33 cellular contexts compared by ENCODE assay signal in the genomic region with DNA sequence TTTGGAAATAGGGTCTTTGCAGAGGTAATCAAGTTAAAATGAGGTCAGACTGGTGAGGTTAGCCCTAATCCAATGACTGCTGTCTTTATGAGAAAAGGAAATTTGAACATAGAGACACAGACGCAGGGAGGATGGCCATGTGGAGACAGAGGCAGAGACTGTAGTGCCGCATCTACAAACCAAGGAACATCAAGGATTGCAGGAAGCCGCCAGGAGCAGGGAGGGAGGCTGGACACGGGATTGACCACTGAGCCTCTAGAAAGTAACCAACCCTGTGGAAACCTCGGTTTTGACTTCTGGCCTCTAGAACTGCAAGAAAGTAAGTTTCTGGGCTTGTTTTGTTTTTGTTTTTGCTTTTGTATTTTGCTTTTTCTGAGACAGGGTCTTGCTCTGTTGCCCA.
"Had no signal": no experiment of that assay in that cellular context is flagged by ENCODE, and none has a peak within 500 bp of the region (broad histone marks: within the 10 kb centered on the region; RNA-seq: fewer than 3 reads in every experiment).

No MANE protein-coding gene starts in this region.

- H3K27me3 ChIP-seq: adrenal gland, body of pancreas, cardiac muscle cell, colonic mucosa had no signal

- DNase-seq: activated CD4-positive, alpha-beta memory T cell treated with anti-CD3 and anti-CD28 coated beads for 36 hours; activated CD4-positive, alpha-beta T cell treated with anti-CD3 and anti-CD28 coated beads for 36 hours; activated CD4-positive, CD25-positive, alpha-beta regulatory T cell; activated CD4-positive, CD25-positive, alpha-beta regulatory T cell treated with anti-CD3 and anti-CD28 coated beads, Interleukin-2, amount 50 U/mL, for 72 hours; activated CD8-positive, alpha-beta memory T cell treated with anti-CD3 and anti-CD28 coated beads, Interleukin-2, amount 10 ng/mL, durations not matched to agents 7 days and 5 days; activated CD8-positive, alpha-beta memory T cell treated with anti-CD3 and anti-CD28 coated beads, Interleukin-2, amount 50 U/mL, for 4 hours; activated CD8-positive, alpha-beta T cell treated with anti-CD3 and anti-CD28 coated beads, Interleukin-2, amount 10 ng/mL, durations not matched to agents 7 days and 5 days; activated effector memory CD4-positive, alpha-beta T cell treated with anti-CD3 and anti-CD28 coated beads, Interleukin-2, amount 50 U/mL, for 16 hours; activated naive CD4-positive, alpha-beta T cell treated with anti-CD3 and anti-CD28 coated beads for 36 hours; activated naive CD8-positive, alpha-beta T cell treated with anti-CD3 and anti-CD28 coated beads for 36 hours; activated naive CD8-positive, alpha-beta T cell treated with anti-CD3 and anti-CD28 coated beads, Interleukin-2, amount 50 U/mL, for 24 hours; activated T-cell treated with anti-CD3 and anti-CD28 coated beads, Interleukin-2, amount 50 U/mL, for 1 hour; activated T-cell treated with anti-CD3 and anti-CD28 coated beads, Interleukin-2, amount 50 U/mL, for 48 hours; adrenal gland; amygdala; aorta; body of pancreas; central memory CD4-positive, alpha-beta T cell; cerebellar nuclear complex; colonic mucosa; effector CD8-positive, alpha-beta T cell; T-helper 1 cell; T-helper 17 cell; T1000 had no signal

- H3K27me3 Mint-ChIP-seq: activated CD4-positive, alpha-beta memory T cell treated with anti-CD3 and anti-CD28 coated beads for 36 hours; activated CD4-positive, alpha-beta T cell treated with anti-CD3 and anti-CD28 coated beads for 36 hours; activated CD4-positive, alpha-beta T cell treated with anti-CD3 and anti-CD28 coated beads, Interleukin-2, amount 10 ng/mL, durations not matched to agents 24 days and 14 days; activated CD8-positive, alpha-beta memory T cell treated with anti-CD3 and anti-CD28 coated beads, Interleukin-2, amount 10 ng/mL, durations not matched to agents 7 days and 5 days; activated naive CD4-positive, alpha-beta T cell treated with anti-CD3 and anti-CD28 coated beads, Interleukin-2, amount 50 U/mL, for 24 hours; activated naive CD8-positive, alpha-beta T cell treated with anti-CD3 and anti-CD28 coated beads for 36 hours; activated naive CD8-positive, alpha-beta T cell treated with anti-CD3 and anti-CD28 coated beads, Interleukin-2, amount 50 U/mL, for 24 hours; T-helper 17 cell had no signal

- FAIRE-seq: endothelial cell of umbilical vein, frontal cortex had no signal

- H3K27ac ChIP-seq: adrenal gland, body of pancreas, cardiac muscle cell, colonic mucosa, epithelial cell of prostate had no signal

- H3K36me3 Mint-ChIP-seq: activated CD4-positive, alpha-beta memory T cell treated with anti-CD3 and anti-CD28 coated beads for 36 hours; activated CD8-positive, alpha-beta memory T cell treated with anti-CD3 and anti-CD28 coated beads, Interleukin-2, amount 10 ng/mL, durations not matched to agents 7 days and 5 days; activated naive CD4-positive, alpha-beta T cell treated with anti-CD3 and anti-CD28 coated beads, Interleukin-2, amount 50 U/mL, for 24 hours; activated naive CD8-positive, alpha-beta T cell treated with anti-CD3 and anti-CD28 coated beads for 36 hours had no signal

- H3K4me3 ChIP-seq: adrenal gland, body of pancreas, cardiac muscle cell, colonic mucosa had no signal

- H3K9me3 ChIP-seq: adrenal gland, body of pancreas, colonic mucosa had no signal

- H3K4me3 Mint-ChIP-seq: activated CD4-positive, alpha-beta memory T cell treated with anti-CD3 and anti-CD28 coated beads for 36 hours; activated CD4-positive, alpha-beta T cell treated with anti-CD3 and anti-CD28 coated beads for 36 hours; activated CD4-positive, alpha-beta T cell treated with anti-CD3 and anti-CD28 coated beads, Interleukin-2, amount 10 ng/mL, durations not matched to agents 24 days and 14 days; activated CD8-positive, alpha-beta memory T cell treated with anti-CD3 and anti-CD28 coated beads, Interleukin-2, amount 10 ng/mL, durations not matched to agents 7 days and 5 days; activated CD8-positive, alpha-beta T cell treated with anti-CD3 and anti-CD28 coated beads, Interleukin-2, amount 10 ng/mL, durations not matched to agents 7 days and 5 days; activated naive CD4-positive, alpha-beta T cell treated with anti-CD3 and anti-CD28 coated beads for 36 hours; activated naive CD4-positive, alpha-beta T cell treated with anti-CD3 and anti-CD28 coated beads, Interleukin-2, amount 50 U/mL, for 24 hours; activated naive CD8-positive, alpha-beta T cell treated with anti-CD3 and anti-CD28 coated beads for 36 hours; activated naive CD8-positive, alpha-beta T cell treated with anti-CD3 and anti-CD28 coated beads, Interleukin-2, amount 50 U/mL, for 24 hours; activated T-helper 1 cell treated with anti-CD3 and anti-CD28 coated beads, Interleukin-12 subunit alpha, Interleukin-12 subunit beta, Interleukin-2, Interleukin-4 antibody, amounts not matched to agents 30 ng/mL and 10 ng/mL and 1 ng/mL, durations not matched to agents 14 hours and 24 hours and 36 hours; T-helper 17 cell; T-helper 2 cell treated with Interferon-gamma antibody and Interleukin-4, amounts not matched to agents 5 μg/mL and 100 μg/mL, for 36 hours had no signal

- H3K36me3 ChIP-seq: adrenal gland, cardiac muscle cell, colonic mucosa had no signal

- ATAC-seq: activated CD4-positive, alpha-beta T cell treated with anti-CD3 and anti-CD28 coated beads for 36 hours; activated CD8-positive, alpha-beta memory T cell treated with anti-CD3 and anti-CD28 coated beads, Interleukin-2, amount 10 ng/mL, durations not matched to agents 7 days and 5 days; activated CD8-positive, alpha-beta T cell treated with anti-CD3 and anti-CD28 coated beads, Interleukin-2, amount 10 ng/mL, durations not matched to agents 7 days and 5 days; activated naive CD8-positive, alpha-beta T cell treated with anti-CD3 and anti-CD28 coated beads, Interleukin-2, amount 50 U/mL, for 24 hours; body of pancreas; T-helper 17 cell had no signal

- H3K27ac Mint-ChIP-seq: activated CD4-positive, alpha-beta memory T cell treated with anti-CD3 and anti-CD28 coated beads for 36 hours; activated CD4-positive, alpha-beta T cell treated with anti-CD3 and anti-CD28 coated beads for 36 hours; activated CD4-positive, alpha-beta T cell treated with anti-CD3 and anti-CD28 coated beads, Interleukin-2, amount 10 ng/mL, durations not matched to agents 24 days and 14 days; activated CD8-positive, alpha-beta memory T cell treated with anti-CD3 and anti-CD28 coated beads, Interleukin-2, amount 10 ng/mL, durations not matched to agents 7 days and 5 days; activated CD8-positive, alpha-beta T cell treated with anti-CD3 and anti-CD28 coated beads, Interleukin-2, amount 10 ng/mL, durations not matched to agents 7 days and 5 days; activated naive CD4-positive, alpha-beta T cell treated with anti-CD3 and anti-CD28 coated beads for 36 hours; activated naive CD4-positive, alpha-beta T cell treated with anti-CD3 and anti-CD28 coated beads, Interleukin-2, amount 50 U/mL, for 24 hours; activated naive CD8-positive, alpha-beta T cell treated with anti-CD3 and anti-CD28 coated beads for 36 hours; activated naive CD8-positive, alpha-beta T cell treated with anti-CD3 and anti-CD28 coated beads, Interleukin-2, amount 50 U/mL, for 24 hours; activated T-helper 1 cell treated with anti-CD3 and anti-CD28 coated beads, Interleukin-12 subunit alpha, Interleukin-12 subunit beta, Interleukin-2, Interleukin-4 antibody, amounts not matched to agents 30 ng/mL and 10 ng/mL and 1 ng/mL, durations not matched to agents 14 hours and 24 hours and 36 hours; activated T-helper 2 cell treated with anti-CD3 and anti-CD28 coated beads, Interferon-gamma antibody, Interleukin-2, Interleukin-4, amounts not matched to agents 10 μg/mL and 5 μg/mL and 100 μg/mL, durations not matched to agents 14 hours and 24 hours and 36 hours; T-helper 17 cell; T-helper 2 cell treated with Interferon-gamma antibody and Interleukin-4, amounts not matched to agents 5 μg/mL and 100 μg/mL, for 36 hours had no signal

- H3K9me3 Mint-ChIP-seq: activated CD4-positive, alpha-beta memory T cell treated with anti-CD3 and anti-CD28 coated beads for 36 hours; activated CD4-positive, alpha-beta T cell treated with anti-CD3 and anti-CD28 coated beads, Interleukin-2, amount 10 ng/mL, durations not matched to agents 24 days and 14 days; activated naive CD4-positive, alpha-beta T cell treated with anti-CD3 and anti-CD28 coated beads for 36 hours; activated naive CD4-positive, alpha-beta T cell treated with anti-CD3 and anti-CD28 coated beads, Interleukin-2, amount 50 U/mL, for 24 hours; activated naive CD8-positive, alpha-beta T cell treated with anti-CD3 and anti-CD28 coated beads for 36 hours; activated T-helper 1 cell treated with anti-CD3 and anti-CD28 coated beads, Interleukin-12 subunit alpha, Interleukin-12 subunit beta, Interleukin-2, Interleukin-4 antibody, amounts not matched to agents 30 ng/mL and 10 ng/mL and 1 ng/mL, durations not matched to agents 14 hours and 24 hours and 36 hours; activated T-helper 2 cell treated with anti-CD3 and anti-CD28 coated beads, Interferon-gamma antibody, Interleukin-2, Interleukin-4, amounts not matched to agents 10 μg/mL and 5 μg/mL and 100 μg/mL, durations not matched to agents 14 hours and 24 hours and 36 hours; T-helper 2 cell treated with Interferon-gamma antibody and Interleukin-4, amounts not matched to agents 5 μg/mL and 100 μg/mL, for 36 hours had no signal

- H3K4me1 ChIP-seq: adrenal gland, body of pancreas, colonic mucosa had no signal

- H3K4me1 Mint-ChIP-seq: activated CD4-positive, alpha-beta T cell treated with anti-CD3 and anti-CD28 coated beads for 36 hours; activated CD4-positive, alpha-beta T cell treated with anti-CD3 and anti-CD28 coated beads, Interleukin-2, amount 10 ng/mL, durations not matched to agents 24 days and 14 days; activated CD8-positive, alpha-beta memory T cell treated with anti-CD3 and anti-CD28 coated beads, Interleukin-2, amount 10 ng/mL, durations not matched to agents 7 days and 5 days; activated naive CD4-positive, alpha-beta T cell treated with anti-CD3 and anti-CD28 coated beads, Interleukin-2, amount 50 U/mL, for 24 hours; activated naive CD8-positive, alpha-beta T cell treated with anti-CD3 and anti-CD28 coated beads for 36 hours; activated naive CD8-positive, alpha-beta T cell treated with anti-CD3 and anti-CD28 coated beads, Interleukin-2, amount 50 U/mL, for 24 hours had no signal
